In the genomic region with DNA sequence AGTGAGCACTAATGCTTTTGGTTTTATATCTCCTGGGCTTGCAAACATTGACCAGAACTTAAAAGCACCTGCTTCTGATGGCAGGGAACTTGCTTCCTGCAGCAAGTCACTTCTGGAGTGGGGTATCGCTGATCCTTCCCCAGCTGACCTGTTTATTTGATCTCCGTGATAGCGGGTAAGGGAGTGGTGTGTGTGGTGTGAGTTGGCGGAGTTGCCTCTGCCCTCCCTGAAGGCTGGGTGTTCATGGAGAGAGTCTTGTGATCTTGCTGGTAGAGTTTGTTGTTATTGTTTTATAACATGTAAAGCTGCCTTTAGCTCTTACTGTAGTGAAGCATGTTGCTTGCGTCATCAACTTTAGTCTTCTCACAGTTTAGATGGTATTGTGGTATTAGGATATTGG, we compare ENCODE assay signal across 24 cellular contexts. TPM values are rescaled to one million over a fixed set of nuclear protein-coding genes. Genes with fewer than 3 reads are reported as not detected.
DNase-seq lines count a peak whose midpoint lies in the region; ATAC-seq, FAIRE-seq and TF ChIP-seq lines count a peak whose summit lies in the region.
"Had no signal": no experiment of that assay in that cellular context is flagged by ENCODE, and none has a peak within 500 bp of the region (broad histone marks: within the 10 kb centered on the region; RNA-seq: fewer than 3 reads in every experiment).

No MANE protein-coding gene starts in this region.

- TF ChIP-seq POLR2A in gastroesophageal sphincter (IDR thresholded peaks at IDR 0.05) (no peak), sigmoid colon (IDR thresholded peaks at IDR 0.05) (no peak)

- FAIRE-seq in small intestine (lab: Jason Lieb, UNC) = no peak
- FAIRE-seq: G401.6 had no signal

- H3K27me3 ChIP-seq in gastroesophageal sphincter (no peaks in the 10 kb centered on the region), small intestine (ENCODE audit: control insufficient read depth in 2 of 2, insufficient read depth in 2 of 2, low read length in 2 of 2) (no peaks in the 10 kb centered on the region), sigmoid colon (no peaks in the 10 kb centered on the region), aorta (ENCODE audit: control insufficient read depth in 1 of 2, insufficient read depth in 2 of 2, low read length in 1 of 2) (no peaks in the 10 kb centered on the region)
- H3K27me3 ChIP-seq: upper lobe of right lung had no signal

- CTCF ChIA-PET in HEK293 (lab: Yijun Ruan, JAX) (no interaction called here), RWPE1 (lab: Yijun Ruan, JAX) (interaction anchor here (0.6 to 0.9 kb wide), 2 partner anchors 18 to 103 kb away, joined by 3 to 6 read pairs; no protein-coding TSS in a partner anchor)

- intact Hi-C loops in sigmoid colon (cut with DNase I) (no loop called here), aorta (cut with DNase I) (loop anchor here in 1 of 2 donors (5.0 kb wide), 2 partner anchors 47 to 147 kb away; no protein-coding TSS in a partner anchor)

- H3K36me3 ChIP-seq in HEK293 (ENCODE audit: control insufficient read depth in 2 of 2, insufficient read depth in 1 of 2, low read length in 2 of 2) (peaks cover 14 to 70% of the 10 kb centered on the region in 2 experiments; a peak in 2 of 3 replicates), gastroesophageal sphincter (peaks cover 0 to 73% of the 10 kb centered on the region in 2 donors), small intestine (ENCODE audit: control insufficient read depth in 2 of 2, insufficient read depth in 2 of 2, low read length in 2 of 2) (peaks cover 0 to 5% of the 10 kb centered on the region in 2 donors), sigmoid colon (peaks cover 8 to 63% (median 27%) of the 10 kb centered on the region in 4 donors), aorta (ENCODE audit: control insufficient read depth in 1 of 2, insufficient read depth in 2 of 2, low read length in 1 of 2) (no peaks in the 10 kb centered on the region)

- H3K4me1 ChIP-seq in HEK293 (ENCODE audit: control insufficient read depth, insufficient read depth, low read length) (0 out of 2 replicates have a peak, but pooled peaks cover 4% of the 10 kb centered on the region), gastroesophageal sphincter (peaks cover 0 to 94% (median 24%) of the 10 kb centered on the region in 3 donors), small intestine (ENCODE audit: control insufficient read depth in 2 of 2, insufficient read depth in 1 of 2, low read depth in 1 of 2, low read length in 1 of 2) (peaks cover 3% of the 10 kb centered on the region in 2 donors), sigmoid colon (peaks cover 0 to 55% (median 39%) of the 10 kb centered on the region in 4 donors), aorta (ENCODE audit: control insufficient read depth in 1 of 2, insufficient read depth in 2 of 2, low read length in 2 of 2) (no peaks in the 10 kb centered on the region)

- DNase-seq in RWPE1 (ENCODE audit: low spot score) = no peak
- DNase-seq in small intestine = peak; percentile 77
- no peak for DNase-seq in sigmoid colon
- DNase-seq in aorta = no peak
- DNase-seq: activated CD4-positive, alpha-beta T cell treated with anti-CD3 and anti-CD28 coated beads, Interleukin-2, amount 50 U/mL, for 1 hour; activated CD8-positive, alpha-beta memory T cell treated with anti-CD3 and anti-CD28 coated beads, Interleukin-2, amount 50 U/mL, for 4 hours; activated effector memory CD4-positive, alpha-beta T cell treated with Interleukin-2 at 50 U/mL for 16 hours; amygdala; central memory CD4-positive, alpha-beta T cell; effector memory CD4-positive, alpha-beta T cell; hypothalamus; islet precursor cell; NCI-H1436 treated with DMSO at 0.1 percent for 48 hours; NCI-H2171 treated with DMSO at 0.1 percent for 48 hours; NCI-H526 treated with DMSO at 0.1 percent for 48 hours; retina; SHP77 treated with DMSO at 0.1 percent for 48 hours; stimulated activated naive CD4-positive, alpha-beta T cell; T-cell; upper lobe of right lung had no signal

- TF ChIP-seq CTCF in HEK293 (tag by site-specific recombination; IDR thresholded peaks at IDR 0.05) (no peak), RWPE1 (conservative IDR thresholded peaks at IDR 0.05; ENCODE audit: low read depth) (no peak), gastroesophageal sphincter (IDR thresholded peaks at IDR 0.05) (no peak), sigmoid colon (IDR thresholded peaks at IDR 0.05) (no peak)

- H3K9me3 ChIP-seq in HEK293 (ENCODE audit: control insufficient read depth, insufficient read depth, low read depth, low read length) = no peaks in the 10 kb centered on the region
- no peaks in the 10 kb centered on the region for H3K9me3 ChIP-seq in gastroesophageal sphincter
- no peaks in the 10 kb centered on the region for H3K9me3 ChIP-seq in small intestine (ENCODE audit: control insufficient read depth, low read depth)
- no peaks in the 10 kb centered on the region for H3K9me3 ChIP-seq in sigmoid colon
- H3K9me3 ChIP-seq in aorta (ENCODE audit: control insufficient read depth, low read length) = no peaks in the 10 kb centered on the region
- H3K9me3 ChIP-seq: upper lobe of right lung had no signal

- H3K27ac ChIP-seq in HEK293 (ENCODE audit: extremely low read depth, low read depth, low read length) (no peak overlapping the region), RWPE1 (peak overlapping the region; percentile 39; the same call in 1 of the 2 replicates), gastroesophageal sphincter (peak overlapping the region in 3 of 4 donors; percentile 48 to 94 (median 91)), small intestine (ENCODE audit: low read depth in 1 of 2, low read length in 1 of 2) (peak overlapping the region; percentile 11 to 81), sigmoid colon (peak overlapping the region in 2 of 4 donors; percentile 3 to 90), aorta (ENCODE audit: low read depth in 1 of 2, low read length in 2 of 2) (no peak overlapping the region)
- H3K27ac ChIP-seq: upper lobe of right lung had no signal

- POLR2A ChIA-PET in HEK293 (lab: Yijun Ruan, JAX) = no interaction called here
- POLR2A ChIA-PET in RWPE1 (lab: Yijun Ruan, JAX; ENCODE audit: low non-redundant PET) = no interaction called here

- ATAC-seq in gastroesophageal sphincter (no peak), aorta (ENCODE audit: low FRiP score) (no peak), HG03175 (IDR thresholded peaks at IDR 0.05; ENCODE audit: unreplicated experiment) (no peak)
- ATAC-seq: T-cell, upper lobe of right lung had no signal

- TF ChIP-seq EP300 in gastroesophageal sphincter (IDR thresholded peaks at IDR 0.05) = no peak
- TF ChIP-seq EP300 in sigmoid colon (IDR thresholded peaks at IDR 0.05) = no peak

- H3K4me3 ChIP-seq in HEK293 (ENCODE audit: low read depth, low read length) (no peak overlapping the region), gastroesophageal sphincter (no peak overlapping the region), small intestine (ENCODE audit: low read depth in 1 of 2, low read length in 2 of 2) (no peak overlapping the region), sigmoid colon (no peak overlapping the region), aorta (ENCODE audit: low read length in 2 of 2) (no peak overlapping the region)
- H3K4me3 ChIP-seq: upper lobe of right lung had no signal

- WGBS in gastroesophageal sphincter (ENCODE audit: low coverage in 1 of 2), 2 donors = 80 to 95% methylated on average over 2 to 4 of the region's 5 CpGs
- 12 to 70% (median 37%) methylated on average over 5 of the region's 5 CpGs for WGBS in small intestine, 3 donors
- WGBS in sigmoid colon, 2 donors = 18 to 71% methylated on average over 5 of the region's 5 CpGs
- 88 to 90% methylated on average over 5 of the region's 5 CpGs for WGBS in aorta, 2 donors

TF ChIP-seq in HEK293, 187 proteins besides CTCF, POLR2A, EP300 and RAD21 (continues in another document):
- TF ChIP-seq ZNF792 (tag by site-specific recombination; IDR thresholded peaks at IDR 0.05) = no peak
- no peak for TF ChIP-seq ZNF121 (tag by site-specific recombination; IDR thresholded peaks at IDR 0.05)
- no peak for TF ChIP-seq ZNF549 (tag by site-specific recombination; IDR thresholded peaks at IDR 0.05)
- peak; percentile 71 for TF ChIP-seq WT1 (tag by site-specific recombination; IDR thresholded peaks at IDR 0.05)
- TF ChIP-seq, protein P1, sequence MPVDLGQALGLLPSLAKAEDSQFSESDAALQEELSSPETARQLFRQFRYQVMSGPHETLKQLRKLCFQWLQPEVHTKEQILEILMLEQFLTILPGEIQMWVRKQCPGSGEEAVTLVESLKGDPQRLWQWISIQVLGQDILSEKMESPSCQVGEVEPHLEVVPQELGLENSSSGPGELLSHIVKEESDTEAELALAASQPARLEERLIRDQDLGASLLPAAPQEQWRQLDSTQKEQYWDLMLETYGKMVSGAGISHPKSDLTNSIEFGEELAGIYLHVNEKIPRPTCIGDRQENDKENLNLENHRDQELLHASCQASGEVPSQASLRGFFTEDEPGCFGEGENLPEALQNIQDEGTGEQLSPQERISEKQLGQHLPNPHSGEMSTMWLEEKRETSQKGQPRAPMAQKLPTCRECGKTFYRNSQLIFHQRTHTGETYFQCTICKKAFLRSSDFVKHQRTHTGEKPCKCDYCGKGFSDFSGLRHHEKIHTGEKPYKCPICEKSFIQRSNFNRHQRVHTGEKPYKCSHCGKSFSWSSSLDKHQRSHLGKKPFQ (tag by site-specific recombination; IDR thresholded peaks at IDR 0.05) = peak; percentile 76; the same call in 1 of the 2 replicates

RNA-seq across cellular contexts. Expression of a gene that starts 3.9 kb away (rescaled TPM):
- total RNA-seq in gastroesophageal sphincter (100 to 1,000 TPM; 117 to 236 (median 186) TPM), sigmoid colon (100 to 1,000 TPM in 2 of 4 donors, 10 to 100 TPM in 2; 83.9 to 121 (median 96.9) TPM), aorta (10 to 100 TPM; 57.1 TPM)
- polyA plus RNA-seq in small intestine (10 to 100 TPM; 60.3 to 87.0 (median 85.9) TPM), sigmoid colon (10 to 100 TPM; 33.0 to 61.5 (median 58.0) TPM), aorta (10 to 100 TPM; 22.4 to 33.3 TPM)

RNA-seq across cellular contexts. Expression of a gene that starts 35.2 kb away (rescaled TPM):
- total RNA-seq in gastroesophageal sphincter (10 to 100 TPM; 24.1 to 41.9 (median 31.8) TPM), sigmoid colon (10 to 100 TPM; 23.7 to 31.2 (median 27.4) TPM), aorta (10 to 100 TPM; 19.5 to 25.4 TPM)
- polyA plus RNA-seq in small intestine (10 to 100 TPM; 25.4 to 65.7 (median 52.8) TPM), sigmoid colon (10 to 100 TPM; 12.7 to 32.6 (median 18.0) TPM), aorta (100 to 1,000 TPM in 1 of 2 donors, 10 to 100 TPM in 1; 16.3 to 132 TPM)

RNA-seq across cellular contexts. Expression of a gene that starts 49.6 kb away (rescaled TPM):
- total RNA-seq in gastroesophageal sphincter (100 to 1,000 TPM in 1 of 4 donors, 10 to 100 TPM in 3; 66.5 to 125 (median 70.1) TPM), sigmoid colon (10 to 100 TPM; 41.1 to 76.2 (median 51.0) TPM), aorta (10 to 100 TPM; 80.2 to 95.9 TPM)
- polyA plus RNA-seq in small intestine (10 to 100 TPM; 26.7 to 43.2 (median 43.1) TPM), sigmoid colon (10 to 100 TPM in 2 of 3 donors, 1 to 10 TPM in 1; 5.4 to 40.9 (median 16.2) TPM), aorta (10 to 100 TPM; 28.9 to 60.0 TPM)

RNA-seq across cellular contexts. Expression of a gene that starts 57.9 kb away (rescaled TPM):
- 100 to 1,000 TPM in 1 of 4 donors, 10 to 100 TPM in 3; 70.8 to 128 (median 83.8) TPM for total RNA-seq in gastroesophageal sphincter
- polyA plus RNA-seq in small intestine = 10 to 100 TPM; 76.5 to 78.0 (median 76.7) TPM
- total RNA-seq in sigmoid colon = 10 to 100 TPM; 46.6 to 86.7 (median 66.6) TPM
- polyA plus RNA-seq in sigmoid colon = 10 to 100 TPM; 26.4 to 61.2 (median 28.9) TPM
- total RNA-seq in aorta = 10 to 100 TPM; 31.7 to 37.1 TPM
- 10 to 100 TPM; 19.7 to 34.6 TPM for polyA plus RNA-seq in aorta

Comparison
In these comparisons a context has a peak if more than half of its experiments do, and no peak if none do; other contexts are left out.
1. H3K27ac ChIP-seq: peak in RWPE1 (single experiment), gastroesophageal sphincter (3 of 4) and small intestine (2 of 2); none in HEK293 (single experiment) and aorta (0 of 2).